ENCODE assay signal across 9 cellular contexts in the genomic region with DNA sequence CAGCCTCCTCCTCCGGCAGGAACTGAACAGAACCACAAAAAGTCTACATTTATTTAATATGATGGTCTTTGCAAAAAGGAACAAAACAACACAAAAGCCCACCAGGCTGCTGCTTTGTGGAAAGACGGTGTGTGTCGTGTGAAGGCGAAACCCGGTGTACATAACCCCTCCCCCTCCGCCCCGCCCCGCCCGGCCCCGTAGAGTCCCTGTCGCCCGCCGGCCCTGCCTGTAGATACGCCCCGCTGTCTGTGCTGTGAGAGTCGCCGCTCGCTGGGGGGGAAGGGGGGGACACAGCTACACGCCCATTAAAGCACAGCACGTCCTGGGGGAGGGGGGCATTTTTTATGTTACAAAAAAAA.
A peak's percentile ranks its signal among the peaks of the same experiment; 100 is the strongest.
DNase-seq lines count a peak whose midpoint lies in the region; ATAC-seq and TF ChIP-seq lines count a peak whose summit lies in the region.
"Had no signal": no experiment of that assay in that cellular context is flagged by ENCODE, and none has a peak within 500 bp of the region (broad histone marks: within the 10 kb centered on the region; RNA-seq: fewer than 3 reads in every experiment).

No MANE protein-coding gene starts in this region.

- H3K9me3 ChIP-seq in iPS-18a (ENCODE audit: control insufficient read depth, low read depth, low read length) (no peaks in the 10 kb centered on the region), stomach (no peaks in the 10 kb centered on the region)

- H3K27ac ChIP-seq in iPS-18a (ENCODE audit: low read length), result no peak overlapping the region
- no peak overlapping the region for H3K27ac ChIP-seq in stomach

- no peak for TF ChIP-seq EP300 in stomach (IDR thresholded peaks at IDR 0.05)

- H3K9ac ChIP-seq in iPS-18a (ENCODE audit: low read length), result no peak overlapping the region

- TF ChIP-seq CTCF in stomach (IDR thresholded peaks at IDR 0.05), result no peak

- 0 to 2% (median 1%) methylated on average over 16 to 20 of the region's 20 CpGs for WGBS in stomach, 5 donors

- intact Hi-C loops in stomach (cut with DNase I; ENCODE audit: low total_unique reads), result no loop called here

- H3K36me3 ChIP-seq in iPS-18a (ENCODE audit: control insufficient read depth, low read depth, low read length), result no peaks in the 10 kb centered on the region
- no peaks in the 10 kb centered on the region for H3K36me3 ChIP-seq in stomach

- TF ChIP-seq POLR2A in stomach (IDR thresholded peaks at IDR 0.05), result no peak

- no peak for ATAC-seq in HG03097 (IDR thresholded peaks at IDR 0.05; ENCODE audit: low FRiP score, unreplicated experiment)

- H3K4me1 ChIP-seq in iPS-18a (ENCODE audit: control insufficient read depth, low read depth, low read length) (peaks cover 10% of the 10 kb centered on the region), stomach (peaks cover 34 to 44% (median 41%) of the 10 kb centered on the region in 4 donors)

- peaks cover 100% of the 10 kb centered on the region for H3K27me3 ChIP-seq in iPS-18a (ENCODE audit: control insufficient read depth, insufficient read depth, low read length)
- H3K27me3 ChIP-seq in stomach, result peaks cover 50 to 100% (median 89%) of the 10 kb centered on the region in 3 donors

- DNase-seq in NCI-H82 (lab: John Stamatoyannopoulos, UW) (peak; percentile 31), NCI-H82 treated with DMSO at 0.1 percent for 48 hours (lab: John Stamatoyannopoulos, UW; ENCODE audit: unreplicated experiment) (no peak), stomach (no peak), NCI-H226 (no peak), ecto neural progenitor cell (ENCODE audit: low spot score) (no peak)
- DNase-seq in activated CD4-positive, alpha-beta T cell treated with anti-CD3 and anti-CD28 coated beads, Interleukin-2, amount 50 U/mL, for 48 hours, result peak; percentile 39 to 45
- DNase-seq: DND-41 had no signal

- H3K4me3 ChIP-seq in iPS-18a (ENCODE audit: low read length) (peak overlapping the region; percentile 35), stomach (peak overlapping the region; percentile 41 to 54 (median 44))

Comparison
In these comparisons a context has a peak if more than half of its experiments do, and no peak if none do; other contexts are left out.
1. DNase-seq: peak in NCI-H82 (single experiment) and activated CD4-positive, alpha-beta T cell treated with anti-CD3 and anti-CD28 coated beads, Interleukin-2, amount 50 U/mL, for 48 hours (2 of 2); none in NCI-H82 treated with DMSO at 0.1 percent for 48 hours (single experiment), stomach (single experiment), NCI-H226 (single experiment) and ecto neural progenitor cell (single experiment).